18 cellular contexts compared by ENCODE assay signal in the genomic region with DNA sequence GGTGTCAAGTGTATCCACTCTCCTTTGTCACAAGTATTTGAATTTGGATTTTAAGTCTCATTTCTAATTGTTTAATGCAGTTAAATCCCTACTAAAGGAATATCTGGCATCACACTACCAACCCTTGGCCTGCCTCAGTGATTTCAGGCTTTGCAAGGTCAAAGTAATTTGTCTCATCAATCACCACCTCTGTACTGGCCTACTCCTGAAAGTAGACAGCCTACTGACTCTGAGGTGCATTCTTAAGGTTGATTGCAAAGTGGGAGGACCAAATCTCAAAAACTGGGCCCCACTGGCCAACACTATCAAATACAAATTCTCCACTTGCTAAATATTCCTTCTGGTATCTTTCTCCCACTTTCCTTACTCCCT. TPM values are rescaled to one million over a fixed set of nuclear protein-coding genes. Genes with fewer than 3 reads are reported as not detected.
DNase-seq lines count a peak whose midpoint lies in the region; ATAC-seq and TF ChIP-seq lines count a peak whose summit lies in the region.
"Had no signal": no experiment of that assay in that cellular context is flagged by ENCODE, and none has a peak within 500 bp of the region (broad histone marks: within the 10 kb centered on the region; RNA-seq: fewer than 3 reads in every experiment).

No MANE protein-coding gene starts in this region.

- no peaks in the 10 kb centered on the region for H3K79me2 ChIP-seq in neural progenitor cell (ENCODE audit: low read depth)

- no peak overlapping the region for H3K4me3 ChIP-seq in neural progenitor cell
- H3K4me3 ChIP-seq: ascending aorta, Peyer's patch had no signal

- no peak for TF ChIP-seq CTCF in neural progenitor cell (IDR thresholded peaks at IDR 0.05)
- no peak for TF ChIP-seq CTCF in chondrocyte (IDR thresholded peaks at IDR 0.05)

- no peaks in the 10 kb centered on the region for H3K27me3 ChIP-seq in neural progenitor cell
- H3K27me3 ChIP-seq: ascending aorta, neutrophil, Peyer's patch had no signal

- H3K9ac ChIP-seq in neural progenitor cell, result no peak overlapping the region

- no peaks in the 10 kb centered on the region for H3K9me3 ChIP-seq in neural progenitor cell (ENCODE audit: low read depth)
- H3K9me3 ChIP-seq: ascending aorta, neutrophil, Peyer's patch had no signal

- ATAC-seq in GM19025 (IDR thresholded peaks at IDR 0.05; ENCODE audit: low read depth, unreplicated experiment), result peak; percentile 29
- peak; percentile 23 for ATAC-seq in GM21515 (IDR thresholded peaks at IDR 0.05; ENCODE audit: unreplicated experiment)
- ATAC-seq in HG03139 (IDR thresholded peaks at IDR 0.05; ENCODE audit: unreplicated experiment), result peak; percentile 29
- ATAC-seq in HG03571 (IDR thresholded peaks at IDR 0.05; ENCODE audit: unreplicated experiment), result no peak

- H3K36me3 Mint-ChIP-seq in neural progenitor cell, result no peaks in the 10 kb centered on the region
- no peaks in the 10 kb centered on the region for H3K36me3 Mint-ChIP-seq in chondrocyte (ENCODE audit: low read depth)
- H3K36me3 Mint-ChIP-seq: CD4-positive, CD25-positive, alpha-beta regulatory T cell had no signal

- DNase-seq in neural progenitor cell (ENCODE audit: low spot score) (no peak), RKO (ENCODE audit: low spot score) (no peak), chondrocyte (ENCODE audit: low spot score) (no peak)
- DNase-seq: Peyer's patch had no signal

- no peak overlapping the region for H3K27ac Mint-ChIP-seq in neural progenitor cell
- no peak overlapping the region for H3K27ac Mint-ChIP-seq in chondrocyte (ENCODE audit: unreplicated experiment)
- H3K27ac Mint-ChIP-seq: activated T-cell treated with anti-CD3 and anti-CD28 coated beads, Interleukin-2, amount 50 U/mL, for 72 hours; CD4-positive, CD25-positive, alpha-beta regulatory T cell had no signal

- no peaks in the 10 kb centered on the region for H3K36me3 ChIP-seq in neural progenitor cell
- H3K36me3 ChIP-seq: ascending aorta, neutrophil, Peyer's patch had no signal

- H3K4me1 ChIP-seq in neural progenitor cell, result no peaks in the 10 kb centered on the region
- H3K4me1 ChIP-seq: ascending aorta, Peyer's patch had no signal

- H4K20me1 ChIP-seq in neural progenitor cell (ENCODE audit: low read depth), result no peaks in the 10 kb centered on the region

- H3K4me3 Mint-ChIP-seq in neural progenitor cell, result no peak overlapping the region
- no peak overlapping the region for H3K4me3 Mint-ChIP-seq in chondrocyte (ENCODE audit: unreplicated experiment)
- H3K4me3 Mint-ChIP-seq: activated T-cell treated with anti-CD3 and anti-CD28 coated beads, Interleukin-2, amount 50 U/mL, for 72 hours; CD4-positive, CD25-positive, alpha-beta regulatory T cell had no signal

- H3F3A ChIP-seq in neural progenitor cell (ENCODE audit: low read depth), result no peaks in the 10 kb centered on the region

- H3K4me2 ChIP-seq in neural progenitor cell, result no peak overlapping the region

- peaks cover 3% of the 10 kb centered on the region for H3K9me3 Mint-ChIP-seq in neural progenitor cell
- H3K9me3 Mint-ChIP-seq in chondrocyte (ENCODE audit: low read depth), result no peaks in the 10 kb centered on the region
- H3K9me3 Mint-ChIP-seq: activated T-cell treated with anti-CD3 and anti-CD28 coated beads, Interleukin-2, amount 50 U/mL, for 72 hours; CD4-positive, CD25-positive, alpha-beta regulatory T cell had no signal

- H3K4me1 Mint-ChIP-seq in neural progenitor cell, result no peaks in the 10 kb centered on the region
- peaks cover 3% of the 10 kb centered on the region for H3K4me1 Mint-ChIP-seq in chondrocyte (ENCODE audit: low read depth)

- no peak overlapping the region for H3K27ac ChIP-seq in neural progenitor cell
- H3K27ac ChIP-seq: ascending aorta, neutrophil, Peyer's patch had no signal

- H3K27me3 Mint-ChIP-seq in neural progenitor cell (ENCODE audit: insufficient read depth, low read depth), result peaks cover 4% of the 10 kb centered on the region
- no peaks in the 10 kb centered on the region for H3K27me3 Mint-ChIP-seq in chondrocyte (ENCODE audit: low read depth)
- H3K27me3 Mint-ChIP-seq: CD4-positive, CD25-positive, alpha-beta regulatory T cell had no signal

- peak overlapping the region; percentile 96 for H2AFZ ChIP-seq in neural progenitor cell (replicated peaks)

RNA-seq across cellular contexts. Expression of gene TEX55, which starts 0.9 kb away (rescaled TPM):
- total RNA-seq in neural progenitor cell (ENCODE audit: low replicate concordance) (not detected in 2 replicates), chondrocyte (not detected in 3 replicates)
- total RNA-seq: activated T-cell treated with anti-CD3 and anti-CD28 coated beads, Interleukin-2, amount 50 U/mL, for 72 hours; ascending aorta; CD4-positive, CD25-positive, alpha-beta regulatory T cell; dermis microvascular lymphatic vessel endothelial cell; fibroblast of lung; H4; mammary epithelial cell; Peyer's patch; skeletal muscle tissue; T-helper 1 cell treated with Interleukin-12 subunit alpha and Interleukin-12 subunit beta and Interleukin-4 antibody, amounts not matched to agents 30 ng/mL and 1 ng/mL, for 36 hours had no signal

RNA-seq across cellular contexts. Expression of gene UPK1B, which starts 28.3 kb away (rescaled TPM):
- total RNA-seq in neural progenitor cell (ENCODE audit: low replicate concordance), result 0.65 TPM in 1 of 2 replicates, not detected in the other
- total RNA-seq in chondrocyte, result not detected in 3 replicates
- total RNA-seq: activated T-cell treated with anti-CD3 and anti-CD28 coated beads, Interleukin-2, amount 50 U/mL, for 72 hours; ascending aorta; CD4-positive, CD25-positive, alpha-beta regulatory T cell; dermis microvascular lymphatic vessel endothelial cell; fibroblast of lung; H4; Peyer's patch; skeletal muscle tissue; T-helper 1 cell treated with Interleukin-12 subunit alpha and Interleukin-12 subunit beta and Interleukin-4 antibody, amounts not matched to agents 30 ng/mL and 1 ng/mL, for 36 hours had no signal
